Comparison of ENCODE assay signal across 1 cellular context in genomic region chr20:31569163-31570020, GRCh38.
TF ChIP-seq lines count a peak whose summit lies in the region.

No MANE protein-coding gene starts in this region.

TF ChIP-seq in HepG2, 621 proteins besides CTCF, POLR2A, EP300 and RAD21 (continued from another document and continues in another):
- TF ChIP-seq ZNF678 (CRISPR knock-in tag; IDR thresholded peaks at IDR 0.05) (peak; percentile 71; the same call in 1 of the 2 replicates), ZNF543 (CRISPR knock-in tag; IDR thresholded peaks at IDR 0.05) (peak; percentile 90), PTBP1 (IDR thresholded peaks at IDR 0.05; ENCODE audit: low read depth, low read length, poor library complexity, severe bottlenecking) (no peak), ZNF772 (CRISPR knock-in tag; IDR thresholded peaks at IDR 0.05) (peak; percentile 79; the same call in 1 of the 2 replicates), SRY (CRISPR knock-in tag; IDR thresholded peaks at IDR 0.05) (no peak), ZNF788 (CRISPR knock-in tag; IDR thresholded peaks at IDR 0.05; ENCODE audit: borderline replicate concordance) (peak; percentile 69; the same call in 1 of the 2 replicates), ZNF644 (CRISPR knock-in tag; IDR thresholded peaks at IDR 0.05; ENCODE audit: low read depth) (no peak), NONO (IDR thresholded peaks at IDR 0.05) (no peak), NONO (CRISPR knock-in tag; conservative IDR thresholded peaks at IDR 0.05) (peak; percentile 40; the same call in 1 of the 2 replicates), ARNTL (CRISPR knock-in tag; IDR thresholded peaks at IDR 0.05) (no peak; the same call in 1 of the 2 replicates), KLF12 (CRISPR knock-in tag; IDR thresholded peaks at IDR 0.05; ENCODE audit: borderline replicate concordance) (peak; percentile 73), SALL1 (CRISPR knock-in tag; IDR thresholded peaks at IDR 0.05) (peak; percentile 45; the same call in 1 of the 2 replicates), EED (CRISPR knock-in tag; IDR thresholded peaks at IDR 0.05) (0 out of 2 replicates have a peak, but pooled peaks have one; percentile 33), JUND (CRISPR knock-in tag; IDR thresholded peaks at IDR 0.05) (no peak), ZSCAN9 (CRISPR knock-in tag; IDR thresholded peaks at IDR 0.05; ENCODE audit: borderline replicate concordance) (0 out of 2 replicates have a peak, but pooled peaks have one; percentile 37), SP4 (CRISPR knock-in tag; IDR thresholded peaks at IDR 0.05) (no peak; the same call in none of the 2 replicates), FUBP1 (CRISPR knock-in tag; IDR thresholded peaks at IDR 0.05; ENCODE audit: borderline replicate concordance) (no peak), ZFP90 (CRISPR knock-in tag; IDR thresholded peaks at IDR 0.05; ENCODE audit: borderline replicate concordance) (peak; percentile 90), ZNF235 (CRISPR knock-in tag; IDR thresholded peaks at IDR 0.05; ENCODE audit: borderline replicate concordance) (no peak), CERS6 (CRISPR knock-in tag; IDR thresholded peaks at IDR 0.05) (no peak), PRDM10 (CRISPR knock-in tag; IDR thresholded peaks at IDR 0.05; ENCODE audit: low read depth) (no peak), ZFY (CRISPR knock-in tag; IDR thresholded peaks at IDR 0.05) (peak; percentile 54), SMAD3 (CRISPR knock-in tag; IDR thresholded peaks at IDR 0.05) (peak; percentile 65; the same call in 1 of the 2 replicates), ZNF337 (CRISPR knock-in tag; IDR thresholded peaks at IDR 0.05; ENCODE audit: borderline replicate concordance, low read depth) (no peak), GMEB1 (CRISPR knock-in tag; IDR thresholded peaks at IDR 0.05; ENCODE audit: borderline replicate concordance) (no peak), ZBTB46 (CRISPR knock-in tag; IDR thresholded peaks at IDR 0.05; ENCODE audit: borderline replicate concordance) (peak; percentile 95; the same call in 1 of the 2 replicates), HDAC2 (CRISPR knock-in tag; IDR thresholded peaks at IDR 0.05) (no peak), ZNF616 (CRISPR knock-in tag; IDR thresholded peaks at IDR 0.05; ENCODE audit: low read depth) (no peak), NFKBIZ (CRISPR knock-in tag; IDR thresholded peaks at IDR 0.05) (peak; percentile 17; the same call in 1 of the 2 replicates), PITX1 (CRISPR knock-in tag; IDR thresholded peaks at IDR 0.05) (no peak; the same call in 1 of the 2 replicates), HOXA3 (CRISPR knock-in tag; IDR thresholded peaks at IDR 0.05) (no peak; the same call in none of the 2 replicates), E2F2 (CRISPR knock-in tag; IDR thresholded peaks at IDR 0.05; ENCODE audit: borderline replicate concordance) (peak; percentile 90; the same call in 1 of the 2 replicates), ZNF841 (CRISPR knock-in tag; IDR thresholded peaks at IDR 0.05; ENCODE audit: borderline replicate concordance) (no peak), ZNF879 (CRISPR knock-in tag; IDR thresholded peaks at IDR 0.05) (no peak), TSC22D2 (CRISPR knock-in tag; IDR thresholded peaks at IDR 0.05; ENCODE audit: borderline replicate concordance) (no peak), ZNF296 (CRISPR knock-in tag; conservative IDR thresholded peaks at IDR 0.05) (0 out of 2 replicates have a peak, but pooled peaks have one; percentile 8), ETV5 (CRISPR knock-in tag; IDR thresholded peaks at IDR 0.05; ENCODE audit: borderline replicate concordance) (no peak; the same call in 1 of the 2 replicates), SETDB1 (CRISPR knock-in tag; IDR thresholded peaks at IDR 0.05; ENCODE audit: borderline replicate concordance) (no peak), ZMYM4 (CRISPR knock-in tag; IDR thresholded peaks at IDR 0.05) (0 out of 2 replicates have a peak, but pooled peaks have one; percentile 31), SNAPC5 (CRISPR knock-in tag; IDR thresholded peaks at IDR 0.05; ENCODE audit: borderline replicate concordance) (no peak), FOXK2 (IDR thresholded peaks at IDR 0.05) (no peak), ZNF710 (CRISPR knock-in tag; IDR thresholded peaks at IDR 0.05; ENCODE audit: borderline replicate concordance) (no peak), ZNF660 (CRISPR knock-in tag; IDR thresholded peaks at IDR 0.05; ENCODE audit: borderline replicate concordance, low read depth) (no peak), HMGXB3 (CRISPR knock-in tag; IDR thresholded peaks at IDR 0.05; ENCODE audit: borderline replicate concordance) (0 out of 2 replicates have a peak, but pooled peaks have one; percentile 12), HNRNPK (IDR thresholded peaks at IDR 0.05; ENCODE audit: low read depth, low read length, poor library complexity, severe bottlenecking) (no peak), ZNF761 (CRISPR knock-in tag; conservative IDR thresholded peaks at IDR 0.05) (peak; percentile 49; the same call in 1 of the 2 replicates)
